Comparison of ENCODE assay signal across 32 cellular contexts in genomic region chr12:92487138-92487485, GRCh38.
"Had no signal": no experiment of that assay in that cellular context is flagged by ENCODE, and none has a peak within 500 bp of the region (broad histone marks: within the 10 kb centered on the region; RNA-seq: fewer than 3 reads in every experiment).

No MANE protein-coding gene starts in this region.

- ATAC-seq: body of pancreas, left lung, lower lobe of right lung, mucosa of descending colon, sciatic nerve had no signal

- DNase-seq: activated CD4-positive, alpha-beta T cell treated with anti-CD3 and anti-CD28 coated beads for 4 hours; activated CD4-positive, alpha-beta T cell treated with anti-CD3 and anti-CD28 coated beads, Interleukin-2, amount 50 U/mL, for 4 hours; activated CD8-positive, alpha-beta memory T cell treated with anti-CD3 and anti-CD28 coated beads for 24 hours; activated effector memory CD4-positive, alpha-beta T cell treated with anti-CD3 and anti-CD28 coated beads, Interleukin-2, amount 50 U/mL, for 16 hours; activated naive CD4-positive, alpha-beta T cell treated with anti-CD3 and anti-CD28 coated beads for 36 hours; activated naive CD8-positive, alpha-beta T cell treated with anti-CD3 and anti-CD28 coated beads for 36 hours; activated T-cell treated with anti-CD3 and anti-CD28 coated beads, Interleukin-2, amount 50 U/mL, for 1 hour; adrenal gland; aorta; body of pancreas; dermis blood vessel endothelial cell; effector CD8-positive, alpha-beta T cell; kidney glomerular epithelial cell; left lung; lower lobe of right lung; mucosa of descending colon; nephron progenitor cell; ovary; retina; small intestine; stimulated activated CD4-positive, alpha-beta T cell treated with anti-CD3 and anti-CD28 coated beads, Interleukin-1b, Interleukin-23, amount 100 ng/mL, for 48 hours; stimulated activated CD4-positive, alpha-beta T cell treated with anti-CD3 and anti-CD28 coated beads, Interleukin-4, amount 100 ng/mL, for 4 hours; stimulated activated CD8-positive, alpha-beta memory T cell treated with anti-CD3 and anti-CD28 coated beads, Interleukin-4, amount 100 ng/mL, for 48 hours; stimulated activated naive CD4-positive, alpha-beta T cell treated with Interleukin-2 at 50 U/mL for 16 hours had no signal

- H3K9me3 ChIP-seq: adrenal gland, body of pancreas, lower lobe of right lung, mucosa of descending colon, ovary, prostate gland, tibial nerve had no signal

- FAIRE-seq: colon, endometrium, frontal cortex, small intestine had no signal

- H3K4me1 ChIP-seq: body of pancreas, left lung, lower lobe of right lung, prostate gland had no signal

- H3K27ac Mint-ChIP-seq: activated naive CD4-positive, alpha-beta T cell treated with anti-CD3 and anti-CD28 coated beads for 36 hours; activated naive CD8-positive, alpha-beta T cell treated with anti-CD3 and anti-CD28 coated beads for 36 hours; activated T-helper 1 cell treated with anti-CD3 and anti-CD28 coated beads, Interleukin-12 subunit alpha, Interleukin-12 subunit beta, Interleukin-2, Interleukin-4 antibody, amounts not matched to agents 30 ng/mL and 10 ng/mL and 1 ng/mL, durations not matched to agents 14 hours and 24 hours and 36 hours; nephron progenitor cell had no signal

- H3K36me3 ChIP-seq: adrenal gland, left lung, lower lobe of right lung, ovary, prostate gland, tibial nerve had no signal

- H3K4me3 ChIP-seq: adrenal gland, body of pancreas, left lung, lower lobe of right lung, mucosa of descending colon, ovary, prostate gland, tibial nerve had no signal

- H3K27me3 ChIP-seq: adrenal gland, body of pancreas, left lung, ovary, tibial nerve had no signal

- H3K4me3 Mint-ChIP-seq: activated naive CD4-positive, alpha-beta T cell treated with anti-CD3 and anti-CD28 coated beads for 36 hours; activated naive CD8-positive, alpha-beta T cell treated with anti-CD3 and anti-CD28 coated beads for 36 hours; activated T-helper 1 cell treated with anti-CD3 and anti-CD28 coated beads, Interleukin-12 subunit alpha, Interleukin-12 subunit beta, Interleukin-2, Interleukin-4 antibody, amounts not matched to agents 30 ng/mL and 10 ng/mL and 1 ng/mL, durations not matched to agents 14 hours and 24 hours and 36 hours; nephron progenitor cell had no signal

- H3K27me3 Mint-ChIP-seq: activated naive CD8-positive, alpha-beta T cell treated with anti-CD3 and anti-CD28 coated beads for 36 hours had no signal

- H3K27ac ChIP-seq: adrenal gland, epithelial cell of prostate, left lung, lower lobe of right lung, ovary, prostate gland had no signal
